Comparison of ENCODE assay signal across 20 cellular contexts in genomic region chr16:11986521-11987057, GRCh38. TPM values are rescaled to one million over a fixed set of nuclear protein-coding genes. Genes with fewer than 3 reads are reported as not detected.
DNase-seq lines count a peak whose midpoint lies in the region; ATAC-seq, FAIRE-seq and TF ChIP-seq lines count a peak whose summit lies in the region.
"Had no signal": no experiment of that assay in that cellular context is flagged by ENCODE, and none has a peak within 500 bp of the region (broad histone marks: within the 10 kb centered on the region; RNA-seq: fewer than 3 reads in every experiment).

No MANE protein-coding gene starts in this region.

- peaks cover 26% of the 10 kb centered on the region for H3K79me1 ChIP-seq in mesenchymal stem cell (replicated peaks; ENCODE audit: low read length, poor library complexity, severe bottlenecking)

- in situ Hi-C loops in K562 (cut with MboI), result no loop called here

- CTCF ChIA-PET in MCF 10A (lab: Yijun Ruan, JAX), result interaction anchor here (0.6 kb wide), 1 partner anchor 25 kb away, joined by 4 read pairs; no protein-coding TSS in a partner anchor
- CTCF ChIA-PET in K562 (lab: Yijun Ruan, JAX; ENCODE audit: low intra/inter-chr PET ratio), result no interaction called here

- H3K14ac ChIP-seq in mesenchymal stem cell (ENCODE audit: low read length in 2 of 2), result no peak overlapping the region

- H3K27me3 Mint-ChIP-seq in MCF 10A (ENCODE audit: insufficient read depth, unreplicated experiment), result no peaks in the 10 kb centered on the region

- no peak for TF ChIP-seq RAD21 in K562 (CRISPR knock-in tag; conservative IDR thresholded peaks at IDR 0.05 in 1 of 2, IDR thresholded peaks at IDR 0.05 in 1 of 2)

- no peaks in the 10 kb centered on the region for H3K4me1 Mint-ChIP-seq in MCF 10A (ENCODE audit: insufficient read depth, unreplicated experiment)

- H3K9me2 ChIP-seq in hepatocyte (replicated peaks; ENCODE audit: insufficient read depth), result no peaks in the 10 kb centered on the region

- H3K9me3 Mint-ChIP-seq in MCF 10A (ENCODE audit: unreplicated experiment), result no peaks in the 10 kb centered on the region
- H3K9me3 Mint-ChIP-seq: CD8-positive, alpha-beta T cell had no signal

- intact Hi-C loops in breast epithelium (cut with DNase I; ENCODE audit: low total_unique reads) (no loop called here), MCF 10A (cut with micrococcal nuclease) (no loop called here), K562 (cut with micrococcal nuclease) (no loop called here)

- no peak overlapping the region for H3K4ac ChIP-seq in mesenchymal stem cell (ENCODE audit: low read depth in 1 of 2, low read length in 2 of 2)

- TF ChIP-seq POLR2A in breast epithelium (IDR thresholded peaks at IDR 0.05), result no peak
- no peak for TF ChIP-seq POLR2A in K562 (conservative IDR thresholded peaks at IDR 0.05)

- FAIRE-seq in K562 (lab: Jason Lieb, UNC), result no peak

- H3K79me2 ChIP-seq in K562 (ENCODE audit: control insufficient read depth, insufficient read depth, low read length), result no peaks in the 10 kb centered on the region
- peaks cover 19% of the 10 kb centered on the region for H3K79me2 ChIP-seq in hepatocyte

- no peaks in the 10 kb centered on the region for H4K20me1 ChIP-seq in K562 (replicated peaks; ENCODE audit: control insufficient read depth, insufficient read depth, low read length)
- no peaks in the 10 kb centered on the region for H4K20me1 ChIP-seq in hepatocyte (ENCODE audit: insufficient read depth, poor library complexity, severe bottlenecking)

- no peaks in the 10 kb centered on the region for H3K36me3 Mint-ChIP-seq in MCF 10A (ENCODE audit: insufficient read depth, unreplicated experiment)

- H2AFZ ChIP-seq in K562 (ENCODE audit: low read depth, low read length) (no peak overlapping the region), mesenchymal stem cell (ENCODE audit: low read depth, low read length) (no peak overlapping the region), hepatocyte (no peak overlapping the region)
- H2AFZ ChIP-seq: PC-9 had no signal

- WGBS in K562 (ENCODE audit: insufficient coverage, low coverage, missing lambda C conversion rate), result 65% methylated on average over 12 of the region's 12 CpGs
- WGBS in mesenchymal stem cell, result 77% methylated on average over 11 of the region's 12 CpGs
- WGBS in hepatocyte (ENCODE audit: low lambda C conversion rate, missing lambda C conversion rate), result 89% methylated on average over 12 of the region's 12 CpGs

- no peak overlapping the region for H3K4me3 Mint-ChIP-seq in MCF 10A (ENCODE audit: unreplicated experiment)
- H3K4me3 Mint-ChIP-seq: CD8-positive, alpha-beta T cell had no signal

- no peak overlapping the region for H2BK5ac ChIP-seq in mesenchymal stem cell (ENCODE audit: low read depth, low read length, poor library complexity, severe bottlenecking)

- H4K91ac ChIP-seq in mesenchymal stem cell (ENCODE audit: low read length), result no peak overlapping the region

- H3K4me1 ChIP-seq in breast epithelium (no peaks in the 10 kb centered on the region), K562 (replicated peaks in 1 of 2; ENCODE audit: control insufficient read depth in 2 of 2, insufficient read depth in 2 of 2, low read length in 2 of 2) (peaks cover 0 to 5% of the 10 kb centered on the region in 2 experiments; a peak in 4 of 5 replicates), mesenchymal stem cell (ENCODE audit: control insufficient read depth, insufficient read depth, low read depth, low read length) (peaks cover 21% of the 10 kb centered on the region), hepatocyte (ENCODE audit: insufficient read depth) (no peaks in the 10 kb centered on the region)

- H3K36me3 ChIP-seq in breast epithelium (no peaks in the 10 kb centered on the region), K562 (ENCODE audit: control insufficient read depth, insufficient read depth, low read length) (no peaks in the 10 kb centered on the region), mesenchymal stem cell (ENCODE audit: control insufficient read depth in 1 of 2, insufficient read depth in 2 of 2, low read depth in 1 of 2, low read length in 2 of 2) (peaks cover 0 to 8% of the 10 kb centered on the region in 2 experiments), hepatocyte (replicated peaks; ENCODE audit: insufficient read depth, low read depth) (no peaks in the 10 kb centered on the region)
- H3K36me3 ChIP-seq: MG63, SJSA1 had no signal

- TF ChIP-seq CTCF in breast epithelium (IDR thresholded peaks at IDR 0.05) (no peak), MCF 10A (IDR thresholded peaks at IDR 0.05; ENCODE audit: unreplicated experiment) (no peak), K562 (IDR thresholded peaks at IDR 0.05 in 2 of 3, conservative IDR thresholded peaks at IDR 0.05 in 1 of 3; ENCODE audit: insufficient read depth in 2 of 3, low read depth in 1 of 3, low read length in 3 of 3) (no peak), hepatocyte (IDR thresholded peaks at IDR 0.05; ENCODE audit: poor library complexity) (no peak)

- no peak for TF ChIP-seq EP300 in K562 (IDR thresholded peaks at IDR 0.05; ENCODE audit: low read length)

- H3K4me3 ChIP-seq in breast epithelium (no peak overlapping the region), K562 (no peak overlapping the region), mesenchymal stem cell (ENCODE audit: insufficient read depth in 1 of 2, low read depth in 1 of 2, low read length in 2 of 2) (no peak overlapping the region), hepatocyte (no peak overlapping the region)
- H3K4me3 ChIP-seq: BLaER1, MG63, PC-9, SJSA1 had no signal

- H2BK12ac ChIP-seq in mesenchymal stem cell (ENCODE audit: low read length in 2 of 2), result no peak overlapping the region

- H4K8ac ChIP-seq in mesenchymal stem cell (ENCODE audit: low read length), result no peak overlapping the region

- H3K27me3 ChIP-seq in breast epithelium (no peaks in the 10 kb centered on the region), K562 (ENCODE audit: control insufficient read depth in 2 of 2, insufficient read depth in 2 of 2, low read length in 2 of 2) (no peaks in the 10 kb centered on the region), mesenchymal stem cell (ENCODE audit: control insufficient read depth in 1 of 2, insufficient read depth in 1 of 2, low read length in 2 of 2) (no peaks in the 10 kb centered on the region), hepatocyte (no peaks in the 10 kb centered on the region)
- H3K27me3 ChIP-seq: BLaER1, MG63, SJSA1 had no signal

- H3K9ac ChIP-seq in K562 (ENCODE audit: insufficient read depth in 1 of 2, low read depth in 2 of 2, low read length in 2 of 2) (no peak overlapping the region), mesenchymal stem cell (ENCODE audit: low read length) (no peak overlapping the region)
- H3K9ac ChIP-seq: BLaER1 had no signal

- POLR2A ChIA-PET in MCF 10A (lab: Yijun Ruan, JAX), result interaction anchor here (2.0 kb wide), 1 partner anchor 10 kb away, joined by 7 read pairs; the partner anchor contains the start of gene SNX29
- POLR2A ChIA-PET in K562 (lab: Yijun Ruan, JAX), result interaction anchor here (3.6 kb wide), 1 partner anchor 9 kb away, joined by 10 read pairs; the partner anchor contains the start of gene SNX29

- no peak overlapping the region for H3K27ac Mint-ChIP-seq in MCF 10A (ENCODE audit: low read depth, unreplicated experiment)
- H3K27ac Mint-ChIP-seq: CD8-positive, alpha-beta T cell had no signal

- no peak overlapping the region for H2BK120ac ChIP-seq in mesenchymal stem cell (ENCODE audit: low read depth, low read length)

- DNase-seq in breast epithelium (ENCODE audit: low spot score in 2 of 2) (no peak), MCF 10A (ENCODE audit: unreplicated experiment) (no peak), K562 (ENCODE audit: extremely low read depth in 1 of 4, low spot score in 3 of 4) (no peak), mesenchymal stem cell (peak; percentile 81), DMS79 treated with DMSO at 0.1 percent for 48 hours (lab: John Stamatoyannopoulos, UW) (no peak), hepatocyte (ENCODE audit: low spot score) (no peak)
- DNase-seq: 8988T; CD8-positive, alpha-beta T cell; EL; MG63; NCI-H1092; NCI-H146; NCI-H2081 treated with DMSO at 0.1 percent for 48 hours; NCI-H345; PC-9 had no signal

- H3K4me2 ChIP-seq in K562 (ENCODE audit: insufficient read depth, low read length) (no peak overlapping the region), mesenchymal stem cell (ENCODE audit: low read length, poor library complexity, severe bottlenecking) (no peak overlapping the region), hepatocyte (no peak overlapping the region)
- H3K4me2 ChIP-seq: PC-9 had no signal

- H3K27ac ChIP-seq in breast epithelium (peak overlapping the region; percentile 29 to 58), K562 (ENCODE audit: extremely low read depth, low read depth, low read length) (no peak overlapping the region), mesenchymal stem cell (ENCODE audit: low read length, poor library complexity, severe bottlenecking) (no peak overlapping the region), hepatocyte (no peak overlapping the region)
- H3K27ac ChIP-seq: BLaER1, PC-9, SJSA1 had no signal

- ATAC-seq in K562 (no peak), GM19467 (IDR thresholded peaks at IDR 0.05; ENCODE audit: unreplicated experiment) (no peak), GM19395 (IDR thresholded peaks at IDR 0.05; ENCODE audit: unreplicated experiment) (no peak)
- ATAC-seq: CD8-positive, alpha-beta T cell had no signal

- no peak overlapping the region for H2BK15ac ChIP-seq in mesenchymal stem cell (ENCODE audit: low read depth, poor library complexity, severe bottlenecking)

- no peak overlapping the region for H3K18ac ChIP-seq in mesenchymal stem cell (ENCODE audit: low read depth in 1 of 2, low read length in 2 of 2)

- BruUV-seq in MCF 10A (replicated peaks; lab: Mats Ljungman, UMichigan) (no TSS peak), K562 (replicated peaks; lab: Mats Ljungman, UMichigan) (no TSS peak)

- H3K9me3 ChIP-seq in breast epithelium (no peaks in the 10 kb centered on the region), K562 (replicated peaks; ENCODE audit: control insufficient read depth, insufficient read depth, low read depth, low read length) (no peaks in the 10 kb centered on the region), mesenchymal stem cell (ENCODE audit: control insufficient read depth, low read length) (no peaks in the 10 kb centered on the region), hepatocyte (ENCODE audit: low read depth) (no peaks in the 10 kb centered on the region)
- H3K9me3 ChIP-seq: BLaER1, MG63, SJSA1 had no signal

- H2AK5ac ChIP-seq in mesenchymal stem cell (ENCODE audit: low read length, severe bottlenecking), result no peak overlapping the region

- H3K23ac ChIP-seq in mesenchymal stem cell (ENCODE audit: low read length in 2 of 2), result no peak overlapping the region

- H3K9me1 ChIP-seq in K562 (ENCODE audit: control insufficient read depth, insufficient read depth, low read length), result no peaks in the 10 kb centered on the region

RNA-seq across cellular contexts. Expression of gene SNX29, which starts 10.1 kb away (rescaled TPM):
- total RNA-seq in breast epithelium (10 to 100 TPM; 19.2 to 37.4 (median 28.8) TPM), MCF 10A (2022) (12.0 and 13.6 TPM in 2 replicates), K562 (2014; rRNA removed) (4.5 and 8.3 TPM in 2 replicates), K562 (2014; rRNA removed; fragmentation: Illumina TruSeq; extraction: Trizol) (4.8 and 5.4 TPM in 2 replicates), K562 (2015; rRNA removed; fragmentation: Illumina TruSeq; extraction: Trizol) (6.9 and 7.2 TPM in 2 replicates), K562 (2021) (10.2 and 12.8 TPM in 2 replicates), hepatocyte (5.3 and 7.5 TPM in 2 replicates)
- total RNA-seq in K562 (2011; cell fraction: chromatin; rRNA removed; ENCODE audit: low replicate concordance), result 65.5 and 121 TPM in 2 replicates
- 41.4 and 46.6 TPM in 2 replicates for total RNA-seq in K562 (2011; cell fraction: nucleolus; rRNA removed)
- total RNA-seq in K562 (2011; cell fraction: nucleoplasm; rRNA removed), result 50.2 and 55.7 TPM in 2 replicates
- polyA plus RNA-seq in K562 (2011; rRNA removed) (4.8 and 6.5 TPM in 2 replicates), K562 (2014; fragmentation: Illumina TruSeq; extraction: Trizol) (4.8 TPM in 2 replicates), K562 (2014; fragmentation: Nextera tagmentation; extraction: Ambion mirVana) (1 to 10 TPM; 1.5 to 5.5 TPM), K562 (2014; rRNA removed) (3.7 and 4.1 TPM in 2 replicates), hepatocyte (17.4 and 23.9 TPM in 2 replicates)
- 3.0 and 4.4 TPM in 2 replicates for polyA plus RNA-seq in K562 (2011; cell fraction: cytosol; rRNA removed)
- polyA plus RNA-seq in K562 (2011; cell fraction: nucleus; rRNA removed), result 3.4 and 6.4 TPM in 2 replicates
- polyA plus RNA-seq in K562 (2012), result 7.0 and 8.2 TPM in 2 replicates
- 13.4 and 13.6 TPM in 2 replicates for polyA minus RNA-seq in K562 (2011; rRNA and poly(A)+ RNA removed)
- 7.3 and 9.1 TPM in 2 replicates for polyA minus RNA-seq in K562 (2011; cell fraction: cytosol; rRNA and poly(A)+ RNA removed)
- polyA minus RNA-seq in K562 (2011; cell fraction: nucleus; rRNA and poly(A)+ RNA removed), result 12.8 and 26.5 TPM in 2 replicates
- polyA plus RNA-seq in mesenchymal stem cell (2013, experiment 1 of 2), result 5.0 TPM
- 4.9 TPM for polyA plus RNA-seq in mesenchymal stem cell (2013, experiment 2 of 2)

RNA-seq across cellular contexts. Expression of gene TNFRSF17, which starts 21.6 kb away (rescaled TPM):
- total RNA-seq in breast epithelium, result under 1 TPM in 2 of 3 donors, not detected in 1; 0.44 to 0.98 TPM
- not detected in 2 replicates for total RNA-seq in MCF 10A (2022)
- not detected in 2 replicates for total RNA-seq in K562 (2011; cell fraction: chromatin; rRNA removed; ENCODE audit: low replicate concordance)
- total RNA-seq in K562 (2011; cell fraction: nucleolus; rRNA removed), result not detected in 2 replicates
- total RNA-seq in K562 (2011; cell fraction: nucleoplasm; rRNA removed), result not detected in 2 replicates
- not detected in 2 replicates for total RNA-seq in K562 (2014; rRNA removed)
- not detected in 2 replicates for total RNA-seq in K562 (2014; rRNA removed; fragmentation: Illumina TruSeq; extraction: Trizol)
- not detected in 2 replicates for total RNA-seq in K562 (2015; rRNA removed; fragmentation: Illumina TruSeq; extraction: Trizol)
- not detected in 2 replicates for total RNA-seq in K562 (2021)
- not detected in 2 replicates for polyA plus RNA-seq in K562 (2011; rRNA removed)
- polyA plus RNA-seq in K562 (2011; cell fraction: cytosol; rRNA removed), result not detected in 2 replicates
- not detected in 2 replicates for polyA plus RNA-seq in K562 (2011; cell fraction: nucleus; rRNA removed)
- polyA plus RNA-seq in K562 (2012), result not detected in 2 replicates
- not detected in 2 replicates for polyA plus RNA-seq in K562 (2014; fragmentation: Illumina TruSeq; extraction: Trizol)
- not detected for polyA plus RNA-seq in K562 (2014; fragmentation: Nextera tagmentation; extraction: Ambion mirVana)
- not detected in 2 replicates for polyA plus RNA-seq in K562 (2014; rRNA removed)
- not detected in 2 replicates for polyA minus RNA-seq in K562 (2011; rRNA and poly(A)+ RNA removed)
- polyA minus RNA-seq in K562 (2011; cell fraction: cytosol; rRNA and poly(A)+ RNA removed), result not detected in 2 replicates
- not detected in 2 replicates for polyA minus RNA-seq in K562 (2011; cell fraction: nucleus; rRNA and poly(A)+ RNA removed)
- 0.07 TPM for polyA plus RNA-seq in mesenchymal stem cell (2013, experiment 1 of 2)
- not detected for polyA plus RNA-seq in mesenchymal stem cell (2013, experiment 2 of 2)
- not detected in 2 replicates for total RNA-seq in hepatocyte
- polyA plus RNA-seq in hepatocyte, result not detected in 2 replicates
- total RNA-seq: CD8-positive, alpha-beta T cell; H4; PC-9; SJSA1 had no signal

RNA-seq across cellular contexts. Expression of gene NPIPB2, which starts 44.7 kb away (rescaled TPM):
- total RNA-seq in breast epithelium (10 to 100 TPM; 14.8 to 23.9 (median 20.3) TPM), MCF 10A (2022) (17.2 and 17.4 TPM in 2 replicates), K562 (2014; rRNA removed) (0.86 and 1.4 TPM in 2 replicates), K562 (2014; rRNA removed; fragmentation: Illumina TruSeq; extraction: Trizol) (1.8 and 1.9 TPM in 2 replicates), K562 (2015; rRNA removed; fragmentation: Illumina TruSeq; extraction: Trizol) (2.9 and 3.4 TPM in 2 replicates), K562 (2021) (2.9 and 4.1 TPM in 2 replicates), hepatocyte (5.5 and 5.8 TPM in 2 replicates)
- total RNA-seq in K562 (2011; cell fraction: chromatin; rRNA removed; ENCODE audit: low replicate concordance), result 60.6 and 96.4 TPM in 2 replicates
- 14.0 and 22.1 TPM in 2 replicates for total RNA-seq in K562 (2011; cell fraction: nucleolus; rRNA removed)
- 23.3 and 36.0 TPM in 2 replicates for total RNA-seq in K562 (2011; cell fraction: nucleoplasm; rRNA removed)
- polyA plus RNA-seq in K562 (2011; rRNA removed) (1.0 and 1.9 TPM in 2 replicates), K562 (2014; fragmentation: Illumina TruSeq; extraction: Trizol) (0.58 and 0.91 TPM in 2 replicates), K562 (2014; fragmentation: Nextera tagmentation; extraction: Ambion mirVana) (under 1 TPM in 1 of 2 experiments, not detected in 1; 0.21 TPM), K562 (2014; rRNA removed) (1.9 and 3.6 TPM in 2 replicates), hepatocyte (12.2 and 15.4 TPM in 2 replicates)
- 0.39 and 1.7 TPM in 2 replicates for polyA plus RNA-seq in K562 (2011; cell fraction: cytosol; rRNA removed)
- polyA plus RNA-seq in K562 (2011; cell fraction: nucleus; rRNA removed), result 16.3 and 24.2 TPM in 2 replicates
- polyA plus RNA-seq in K562 (2012), result 2.3 and 4.0 TPM in 2 replicates
- polyA minus RNA-seq in K562 (2011; rRNA and poly(A)+ RNA removed), result 6.6 and 7.1 TPM in 2 replicates
- 1.9 and 2.8 TPM in 2 replicates for polyA minus RNA-seq in K562 (2011; cell fraction: cytosol; rRNA and poly(A)+ RNA removed)
- 7.0 and 9.3 TPM in 2 replicates for polyA minus RNA-seq in K562 (2011; cell fraction: nucleus; rRNA and poly(A)+ RNA removed)
- 0.47 TPM for polyA plus RNA-seq in mesenchymal stem cell (2013, experiment 1 of 2)
- polyA plus RNA-seq in mesenchymal stem cell (2013, experiment 2 of 2), result 1.4 TPM

Comparison
In these comparisons a context has a peak if more than half of its experiments do, and no peak if none do; other contexts are left out.
1. H3K27ac ChIP-seq: peak in breast epithelium (2 of 2); none in K562 (single experiment), mesenchymal stem cell (single experiment) and hepatocyte (single experiment).